22 cellular contexts compared by ENCODE assay signal in genomic region chr16:52872706-52873105, GRCh38.
"Had no signal": no experiment of that assay in that cellular context is flagged by ENCODE, and none has a peak within 500 bp of the region (broad histone marks: within the 10 kb centered on the region; RNA-seq: fewer than 3 reads in every experiment).

No MANE protein-coding gene starts in this region.

- H3K27ac ChIP-seq: colonic mucosa, esophagus squamous epithelium, left lung, lower lobe of right lung, prostate gland, sigmoid colon, stomach, thyroid gland, vagina had no signal

- H3K36me3 ChIP-seq: colonic mucosa, esophagus squamous epithelium, left lung, lower lobe of right lung, prostate gland, sigmoid colon, stomach, thyroid gland, vagina had no signal

- H3K9me3 Mint-ChIP-seq: stimulated activated effector memory CD8-positive, alpha-beta T cell treated with anti-CD3 and anti-CD28 coated beads, Interleukin-12 subunit alpha, Interleukin-12 subunit beta, amount 100 ng/mL, for 72 hours had no signal

- H3K27me3 Mint-ChIP-seq: dendritic cell treated with granulocyte-macrophage colony-stimulating factor and Interleukin-4, amounts not matched to agents 40 ng/mL and 50 ng/mL, for 4 days had no signal

- H3K36me3 Mint-ChIP-seq: naive thymus-derived CD8-positive, alpha-beta T cell; stimulated activated effector memory CD8-positive, alpha-beta T cell treated with anti-CD3 and anti-CD28 coated beads, Interleukin-12 subunit alpha, Interleukin-12 subunit beta, amount 100 ng/mL, for 72 hours had no signal

- H3K4me3 Mint-ChIP-seq: dendritic cell treated with granulocyte-macrophage colony-stimulating factor and Interleukin-4, amounts not matched to agents 40 ng/mL and 50 ng/mL, for 4 days; naive thymus-derived CD8-positive, alpha-beta T cell; nephron progenitor cell; stimulated activated effector memory CD8-positive, alpha-beta T cell treated with anti-CD3 and anti-CD28 coated beads, Interleukin-12 subunit alpha, Interleukin-12 subunit beta, amount 100 ng/mL, for 72 hours had no signal

- ATAC-seq: left lung; lower lobe of right lung; naive thymus-derived CD8-positive, alpha-beta T cell; right cardiac atrium; stimulated activated effector memory CD8-positive, alpha-beta T cell treated with anti-CD3 and anti-CD28 coated beads, Interleukin-12 subunit alpha, Interleukin-12 subunit beta, amount 100 ng/mL, for 72 hours had no signal

- H3K27me3 ChIP-seq: colonic mucosa, left lung, sigmoid colon, stomach, thyroid gland, vagina had no signal

- H3K4me3 ChIP-seq: colonic mucosa, esophagus squamous epithelium, left lung, lower lobe of right lung, prostate gland, sigmoid colon, stomach, thyroid gland, vagina had no signal

- H3K4me1 ChIP-seq: colonic mucosa, esophagus squamous epithelium, left lung, lower lobe of right lung, prostate gland, sigmoid colon, stomach, thyroid gland, vagina had no signal

- H3K27ac Mint-ChIP-seq: dendritic cell treated with granulocyte-macrophage colony-stimulating factor and Interleukin-4, amounts not matched to agents 40 ng/mL and 50 ng/mL, for 4 days; naive thymus-derived CD8-positive, alpha-beta T cell; nephron progenitor cell; stimulated activated effector memory CD8-positive, alpha-beta T cell treated with anti-CD3 and anti-CD28 coated beads, Interleukin-12 subunit alpha, Interleukin-12 subunit beta, amount 100 ng/mL, for 72 hours had no signal

- H3K9me3 ChIP-seq: colonic mucosa, esophagus squamous epithelium, left lung, lower lobe of right lung, prostate gland, sigmoid colon, stomach, thyroid gland, vagina had no signal

- H3K4me1 Mint-ChIP-seq: naive thymus-derived CD8-positive, alpha-beta T cell; stimulated activated effector memory CD8-positive, alpha-beta T cell treated with anti-CD3 and anti-CD28 coated beads, Interleukin-12 subunit alpha, Interleukin-12 subunit beta, amount 100 ng/mL, for 72 hours had no signal

- DNase-seq: colonic mucosa; effector CD8-positive, alpha-beta T cell; esophagus squamous epithelium; head of caudate nucleus; kidney; left lung; lower lobe of right lung; naive thymus-derived CD8-positive, alpha-beta T cell; nephron progenitor cell; nucleus accumbens; right cardiac atrium; sigmoid colon; stimulated activated CD4-positive, alpha-beta T cell treated with anti-CD3 and anti-CD28 coated beads, Interleukin-2, amount 100 ng/mL, for 24 hours; stimulated activated CD4-positive, alpha-beta T cell treated with anti-CD3 and anti-CD28 coated beads, Interleukin-4, amount 100 ng/mL, for 24 hours; stimulated activated naive CD4-positive, alpha-beta T cell treated with Interleukin-2 at 50 U/mL for 16 hours; stomach; thyroid gland; trophoblast cell had no signal
